Comparison of ENCODE assay signal across 8 cellular contexts in genomic region chr12:2794736-2795289, GRCh38. TPM values are rescaled to one million over a fixed set of nuclear protein-coding genes. Genes with fewer than 3 reads are reported as not detected.
DNase-seq lines count a peak whose midpoint lies in the region; ATAC-seq and TF ChIP-seq lines count a peak whose summit lies in the region.

Gene FKBP4 (plus strand): TSS chr12:2794970. CDS start chr12:2795140, 170 bp downstream.

- peaks cover 34% of the 10 kb centered on the region for H3K4me1 Mint-ChIP-seq in CD4-positive, alpha-beta T cell (ENCODE audit: low read depth)
- H3K4me1 Mint-ChIP-seq in activated CD8-positive, alpha-beta T cell treated with anti-CD3 and anti-CD28 coated beads, Interleukin-2, amount 10 ng/mL, durations not matched to agents 7 days and 5 days (ENCODE audit: low read depth): peaks cover 30% of the 10 kb centered on the region

- peak within 1 kb of the TSS; percentile 64 for H3K27ac ChIP-seq in CD4-positive, alpha-beta T cell (ENCODE audit: low read depth, low read length)
- peak within 1 kb of the TSS; percentile 63 to 88 for H3K27ac ChIP-seq in lung (ENCODE audit: low read depth in 1 of 2, low read length in 1 of 2)

- peaks cover 39% of the 10 kb centered on the region for H3K36me3 Mint-ChIP-seq in CD4-positive, alpha-beta T cell (ENCODE audit: low read depth)
- peaks cover 36% of the 10 kb centered on the region for H3K36me3 Mint-ChIP-seq in activated CD8-positive, alpha-beta T cell treated with anti-CD3 and anti-CD28 coated beads, Interleukin-2, amount 10 ng/mL, durations not matched to agents 7 days and 5 days (ENCODE audit: low read depth)

- no peaks in the 10 kb centered on the region for H3K9me3 Mint-ChIP-seq in CD4-positive, alpha-beta T cell
- H3K9me3 Mint-ChIP-seq in activated CD8-positive, alpha-beta T cell treated with anti-CD3 and anti-CD28 coated beads, Interleukin-2, amount 10 ng/mL, durations not matched to agents 7 days and 5 days (ENCODE audit: insufficient read depth): no peaks in the 10 kb centered on the region

- WGBS in lung, 2 donors: 0% methylated on average over 48 to 63 of the region's 63 CpGs

- H3K27ac Mint-ChIP-seq in CD4-positive, alpha-beta T cell: peak within 1 kb of the TSS; percentile 83
- H3K27ac Mint-ChIP-seq in activated CD8-positive, alpha-beta T cell treated with anti-CD3 and anti-CD28 coated beads, Interleukin-2, amount 10 ng/mL, durations not matched to agents 7 days and 5 days: peak within 1 kb of the TSS; percentile 79

- TF ChIP-seq CTCF in CD4-positive, alpha-beta T cell (IDR thresholded peaks at IDR 0.05): no peak
- TF ChIP-seq CTCF in lung (IDR thresholded peaks at IDR 0.05; ENCODE audit: control extremely low read depth, extremely low read depth): no peak

- H3K4me3 ChIP-seq in lung: peak within 1 kb of the TSS; percentile 89

- H3K4me3 Mint-ChIP-seq in CD4-positive, alpha-beta T cell: peak within 1 kb of the TSS; percentile 96
- peak within 1 kb of the TSS; percentile 78 for H3K4me3 Mint-ChIP-seq in activated CD8-positive, alpha-beta T cell treated with anti-CD3 and anti-CD28 coated beads, Interleukin-2, amount 10 ng/mL, durations not matched to agents 7 days and 5 days

- POLR2A ChIA-PET in CD4-positive, alpha-beta T cell (lab: Charles Lee): interaction anchor here (0.5 to 4.9 kb wide), 9 partner anchors 11 to 1193 kb away, joined by 3 to 48 read pairs (median 4); partner anchors contain the start of genes FOXM1, ITFG2, RHNO1 and TULP3
- POLR2A ChIA-PET in activated CD8-positive, alpha-beta T cell treated with anti-CD3 and anti-CD28 coated beads, Interleukin-2, amount 10 ng/mL, durations not matched to agents 7 days and 5 days (lab: Charles Lee): interaction anchor here (0.7 to 2.7 kb wide), 4 partner anchors 18 to 103 kb away, joined by 3 to 12 read pairs (median 7); partner anchors contain the start of genes FOXM1, ITFG2 and RHNO1

- CTCF ChIA-PET in CD4-positive, alpha-beta T cell (lab: Charles Lee): interaction anchor here (1.2 to 3.5 kb wide), 2 partner anchors 10 to 104 kb away, joined by 4 to 15 read pairs; no protein-coding TSS in a partner anchor
- CTCF ChIA-PET in activated CD8-positive, alpha-beta T cell treated with anti-CD3 and anti-CD28 coated beads, Interleukin-2, amount 10 ng/mL, durations not matched to agents 7 days and 5 days (lab: Charles Lee): interaction anchor here (0.9 to 3.1 kb wide), 3 partner anchors 11 to 112 kb away, joined by 3 to 15 read pairs (median 3); no protein-coding TSS in a partner anchor

- no peaks in the 10 kb centered on the region for H3K9me3 ChIP-seq in CD4-positive, alpha-beta T cell (ENCODE audit: control insufficient read depth, low read length)
- no peaks in the 10 kb centered on the region for H3K9me3 ChIP-seq in lung (ENCODE audit: control insufficient read depth in 2 of 2, insufficient read depth in 1 of 2, low read length in 1 of 2)

- peaks cover 6 to 15% of the 10 kb centered on the region in 2 donors for H3K4me1 ChIP-seq in lung (ENCODE audit: control insufficient read depth in 2 of 2, insufficient read depth in 2 of 2, low read length in 2 of 2)

- peak; percentile 89 for ATAC-seq in CD4-positive, alpha-beta T cell (ENCODE audit: poor library complexity)
- ATAC-seq in GM19372 (IDR thresholded peaks at IDR 0.05; ENCODE audit: low read depth, unreplicated experiment) (peak; percentile 77), HG03520 (IDR thresholded peaks at IDR 0.05; ENCODE audit: unreplicated experiment) (peak; percentile 69), lung (ENCODE audit: insufficient read depth, low FRiP score) (peak; percentile 90)
- ATAC-seq in activated CD8-positive, alpha-beta T cell treated with anti-CD3 and anti-CD28 coated beads, Interleukin-2, amount 10 ng/mL, durations not matched to agents 7 days and 5 days: peak; percentile 87

- peak; percentile 78 to 91 (median 86) for DNase-seq in CD4-positive, alpha-beta T cell
- DNase-seq in NCI-H774 (lab: John Stamatoyannopoulos, UW) (peak; percentile 93), ecto neural progenitor cell (ENCODE audit: low spot score) (peak; percentile 90), lung (ENCODE audit: low spot score) (peak; percentile 89)
- peak; percentile 91 for DNase-seq in activated CD8-positive, alpha-beta T cell treated with anti-CD3 and anti-CD28 coated beads, Interleukin-2, amount 10 ng/mL, durations not matched to agents 7 days and 5 days
- DNase-seq in stimulated activated CD4-positive, alpha-beta T cell treated with anti-CD3 and anti-CD28 coated beads, TNF-alpha, amount 100 ng/mL, for 4 hours (ENCODE audit: low read depth in 3 of 3): peak; percentile 81 to 89 (median 83)

- intact Hi-C loops in CD4-positive, alpha-beta T cell (cut with DNase I, micrococcal nuclease): loop anchor here (1.0 to 10.0 kb wide), 7 partner anchors 17 to 998 kb away; partner anchors contain the start of genes DCP1B (in 1 of the 2), FOXM1 (in 1 of the 2), ITFG2 (in 1 of the 2) and RHNO1 (in 1 of the 2)

- H3K27me3 ChIP-seq in CD4-positive, alpha-beta T cell (ENCODE audit: control insufficient read depth, insufficient read depth, low read length): no peaks in the 10 kb centered on the region
- H3K27me3 ChIP-seq in lung (ENCODE audit: control insufficient read depth, insufficient read depth): no peaks in the 10 kb centered on the region

- H3K27me3 Mint-ChIP-seq in CD4-positive, alpha-beta T cell: no peaks in the 10 kb centered on the region
- peaks cover 5% of the 10 kb centered on the region for H3K27me3 Mint-ChIP-seq in activated CD8-positive, alpha-beta T cell treated with anti-CD3 and anti-CD28 coated beads, Interleukin-2, amount 10 ng/mL, durations not matched to agents 7 days and 5 days (ENCODE audit: low read depth)

- peaks cover 6 to 19% of the 10 kb centered on the region in 2 donors for H3K36me3 ChIP-seq in lung (ENCODE audit: control insufficient read depth in 2 of 2, insufficient read depth in 2 of 2, low read length in 2 of 2)

RNA-seq across cellular contexts. Expression of gene FKBP4, which starts in this region (rescaled TPM):
- total RNA-seq in CD4-positive, alpha-beta T cell: 10 to 100 TPM; 35.7 to 40.3 TPM
- 100 to 1,000 TPM in 1 of 2 experiments, 10 to 100 TPM in 1; 91.5 to 102 TPM for total RNA-seq in activated CD8-positive, alpha-beta T cell treated with anti-CD3 and anti-CD28 coated beads, Interleukin-2, amount 10 ng/mL, durations not matched to agents 7 days and 5 days
- 10 to 100 TPM; 52.3 to 69.8 TPM for total RNA-seq in lung
- polyA plus RNA-seq in lung: 10 to 100 TPM; 26.7 to 34.9 TPM

Comparison
In these comparisons a context has a peak if more than half of its experiments do, and no peak if none do; other contexts are left out.
1. Peak in every context shown above with its lines: DNase-seq, ATAC-seq, H3K4me3 ChIP-seq and H3K27ac ChIP-seq.